21 cellular contexts compared by ENCODE assay signal in genomic region chr2:120854766-120855530, GRCh38.
"Had no signal": no experiment of that assay in that cellular context is flagged by ENCODE, and none has a peak within 500 bp of the region (broad histone marks: within the 10 kb centered on the region; RNA-seq: fewer than 3 reads in every experiment).

No MANE protein-coding gene starts in this region.

- DNase-seq: activated CD4-positive, alpha-beta T cell treated with anti-CD3 and anti-CD28 coated beads, Interleukin-2, amount 50 U/mL, for 4 hours; activated naive CD4-positive, alpha-beta T cell; activated naive CD8-positive, alpha-beta T cell treated with anti-CD3 and anti-CD28 coated beads for 36 hours; amniotic stem cell; caudate nucleus; foreskin fibroblast; hippocampal formation; mammary epithelial cell; mucosa of descending colon; naive B cell; stimulated activated CD4-positive, alpha-beta T cell treated with anti-CD3 and anti-CD28 coated beads, Interleukin-2, amount 100 ng/mL, for 24 hours; stimulated activated naive CD4-positive, alpha-beta T cell treated with Interleukin-2 at 50 U/mL for 16 hours; T-helper 2 cell; thyroid gland; uterus; WERI-Rb-1 had no signal

- H3K9me3 ChIP-seq: mucosa of descending colon, thyroid gland, uterus had no signal

- ATAC-seq: left lobe of liver, mucosa of descending colon had no signal

- H3K27ac ChIP-seq: dorsolateral prefrontal cortex, epithelial cell of prostate, thyroid gland, uterus, WERI-Rb-1 had no signal

- H3K27me3 ChIP-seq: dorsolateral prefrontal cortex, thyroid gland, uterus had no signal

- H3K4me1 ChIP-seq: thyroid gland, uterus had no signal

- H3K36me3 ChIP-seq: thyroid gland, uterus, WERI-Rb-1 had no signal

- H3K4me3 ChIP-seq: dorsolateral prefrontal cortex, mucosa of descending colon, thyroid gland, uterus had no signal

- FAIRE-seq: colon, keratinocyte had no signal
